In the genomic region with DNA sequence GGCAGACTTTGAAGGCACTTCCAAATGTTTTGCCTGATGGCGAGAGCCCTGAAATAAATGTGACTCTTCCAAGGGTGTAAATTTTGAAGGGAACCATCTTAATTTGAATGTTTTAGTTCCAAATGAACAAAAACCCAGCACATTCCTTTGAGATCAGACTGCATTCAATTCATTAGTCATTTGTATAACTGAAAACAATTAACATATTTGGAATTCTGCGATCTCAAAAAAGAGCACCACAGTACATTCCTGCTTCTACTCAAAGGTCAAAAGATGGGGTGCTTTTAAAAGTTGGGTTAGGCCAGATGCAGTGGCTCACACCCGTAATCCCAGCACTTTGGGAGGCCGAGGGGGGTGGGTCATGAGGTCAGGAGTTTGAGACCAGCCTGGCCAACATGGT, we compare ENCODE assay signal across 37 cellular contexts. TPM values are rescaled to one million over a fixed set of nuclear protein-coding genes. Genes with fewer than 3 reads are reported as not detected.
DNase-seq lines count a peak whose midpoint lies in the region; ATAC-seq and TF ChIP-seq lines count a peak whose summit lies in the region.
"Had no signal": no experiment of that assay in that cellular context is flagged by ENCODE, and none has a peak within 500 bp of the region (broad histone marks: within the 10 kb centered on the region; RNA-seq: fewer than 3 reads in every experiment).

No MANE protein-coding gene starts in this region.

- in situ Hi-C loops in GM23248 (cut with MboI): no loop called here

- ATAC-seq in HG03354 (IDR thresholded peaks at IDR 0.05; ENCODE audit: poor library complexity, severe bottlenecking, unreplicated experiment) (no peak), HG02588 (IDR thresholded peaks at IDR 0.05; ENCODE audit: unreplicated experiment) (no peak)
- ATAC-seq: A549; heart left ventricle; left ventricle myocardium superior; right cardiac atrium; stimulated activated naive CD8-positive, alpha-beta T cell treated with anti-CD3 and anti-CD28 coated beads, Interleukin-15, amount 100 ng/mL, for 72 hours had no signal

- CTCF ChIA-PET in activated naive CD4-positive, alpha-beta T cell treated with anti-CD3 and anti-CD28 coated beads for 36 hours (lab: Charles Lee): no interaction called here

- H3K4me1 Mint-ChIP-seq in activated naive CD4-positive, alpha-beta T cell treated with anti-CD3 and anti-CD28 coated beads for 36 hours (ENCODE audit: low read depth): no peaks in the 10 kb centered on the region
- H3K4me1 Mint-ChIP-seq: CD8-positive, alpha-beta memory T cell; neural progenitor cell; stimulated activated naive CD8-positive, alpha-beta T cell treated with anti-CD3 and anti-CD28 coated beads, Interleukin-15, amount 100 ng/mL, for 72 hours had no signal

- intact Hi-C loops in prostate gland (cut with DNase I): no loop called here
- intact Hi-C loops in activated naive CD4-positive, alpha-beta T cell treated with anti-CD3 and anti-CD28 coated beads for 36 hours (cut with micrococcal nuclease): no loop called here

- TF ChIP-seq CTCF in foreskin fibroblast (IDR thresholded peaks at IDR 0.05; ENCODE audit: low read depth, low read length): no peak
- TF ChIP-seq CTCF in prostate gland (IDR thresholded peaks at IDR 0.05): no peak

- no peak overlapping the region for H3K27ac Mint-ChIP-seq in activated naive CD4-positive, alpha-beta T cell treated with anti-CD3 and anti-CD28 coated beads for 36 hours
- H3K27ac Mint-ChIP-seq: activated CD4-positive, alpha-beta memory T cell treated with anti-CD3 and anti-CD28 coated beads for 36 hours; CD8-positive, alpha-beta memory T cell; neural progenitor cell; stimulated activated naive CD8-positive, alpha-beta T cell treated with anti-CD3 and anti-CD28 coated beads, Interleukin-15, amount 100 ng/mL, for 72 hours had no signal

- no peaks in the 10 kb centered on the region for H3K9me2 ChIP-seq in GM23248 (ENCODE audit: insufficient read depth)

- peak overlapping the region; percentile 62 for H3K27ac ChIP-seq in GM23248
- H3K27ac ChIP-seq in prostate gland: no peak overlapping the region
- H3K27ac ChIP-seq: A549, colonic mucosa, heart left ventricle, KMS-11, neural progenitor cell, parathyroid adenoma, spleen, thoracic aorta had no signal

- H3K79me2 ChIP-seq in GM23248 (ENCODE audit: insufficient read depth): no peaks in the 10 kb centered on the region
- H3K79me2 ChIP-seq: parathyroid adenoma had no signal

- no peaks in the 10 kb centered on the region for H3K9me3 ChIP-seq in GM23248 (ENCODE audit: low read depth)
- no peaks in the 10 kb centered on the region for H3K9me3 ChIP-seq in adipocyte (ENCODE audit: control insufficient read depth, low read length)
- no peaks in the 10 kb centered on the region for H3K9me3 ChIP-seq in prostate gland
- H3K9me3 ChIP-seq: A549, BE2C, colonic mucosa, heart left ventricle, spleen, thoracic aorta had no signal

- no peak overlapping the region; the same call in 1 of the 2 replicates for H3K9ac ChIP-seq in GM23248
- H3K9ac ChIP-seq in adipocyte (ENCODE audit: low read length): no peak overlapping the region
- H3K9ac ChIP-seq: KMS-11, neural progenitor cell, parathyroid adenoma had no signal

- no peaks in the 10 kb centered on the region for H3K36me3 Mint-ChIP-seq in activated naive CD4-positive, alpha-beta T cell treated with anti-CD3 and anti-CD28 coated beads for 36 hours (ENCODE audit: low read depth)
- H3K36me3 Mint-ChIP-seq: activated CD4-positive, alpha-beta memory T cell treated with anti-CD3 and anti-CD28 coated beads for 36 hours had no signal

- TF ChIP-seq POLR2A in prostate gland (IDR thresholded peaks at IDR 0.05): no peak

- H3K36me3 ChIP-seq in GM23248 (ENCODE audit: low read depth) (peaks cover 39% of the 10 kb centered on the region), adipocyte (ENCODE audit: control insufficient read depth, insufficient read depth, low read length, severe bottlenecking) (peaks cover 12% of the 10 kb centered on the region), prostate gland (no peaks in the 10 kb centered on the region)
- H3K36me3 ChIP-seq: colonic mucosa, thoracic aorta had no signal

- peaks cover 56% of the 10 kb centered on the region for H3K4me1 ChIP-seq in GM23248 (ENCODE audit: insufficient read depth)
- H3K4me1 ChIP-seq in adipocyte (ENCODE audit: control insufficient read depth, insufficient read depth, low read length): peaks cover 25% of the 10 kb centered on the region
- no peaks in the 10 kb centered on the region for H3K4me1 ChIP-seq in prostate gland (replicated peaks)
- H3K4me1 ChIP-seq: BE2C, colonic mucosa, neural progenitor cell, parathyroid adenoma, spleen had no signal

- no peaks in the 10 kb centered on the region for H4K20me1 ChIP-seq in GM23248 (ENCODE audit: insufficient read depth)

- 2 to 5% methylated on average over 4 of the region's 4 CpGs for WGBS in GM23248 (ENCODE audit: low coverage in 1 of 2, low lambda C conversion rate in 2 of 2, missing lambda C conversion rate in 2 of 2), 2 experiments
- WGBS in prostate gland: 95% methylated on average over 4 of the region's 4 CpGs

- no peaks in the 10 kb centered on the region for H3K9me3 Mint-ChIP-seq in activated naive CD4-positive, alpha-beta T cell treated with anti-CD3 and anti-CD28 coated beads for 36 hours
- H3K9me3 Mint-ChIP-seq: activated CD4-positive, alpha-beta memory T cell treated with anti-CD3 and anti-CD28 coated beads for 36 hours; CD8-positive, alpha-beta memory T cell; neural progenitor cell; stimulated activated naive CD8-positive, alpha-beta T cell treated with anti-CD3 and anti-CD28 coated beads, Interleukin-15, amount 100 ng/mL, for 72 hours had no signal

- peaks cover 66% of the 10 kb centered on the region for H3F3A ChIP-seq in GM23248 (ENCODE audit: insufficient read depth)

- DNase-seq in AG08396 (ENCODE audit: low spot score) (peak; percentile 44), GM23248 (peak; percentile 69), adipocyte (ENCODE audit: low read depth) (peak; percentile 56), foreskin fibroblast (peak; percentile 56 to 63), prostate gland (ENCODE audit: low spot score) (no peak)
- DNase-seq in activated naive CD4-positive, alpha-beta T cell treated with anti-CD3 and anti-CD28 coated beads for 36 hours: no peak
- DNase-seq: activated CD4-positive, alpha-beta memory T cell treated with anti-CD3 and anti-CD28 coated beads for 36 hours; activated CD4-positive, alpha-beta T cell treated with anti-CD3 and anti-CD28 coated beads for 1 hour; activated CD8-positive, alpha-beta memory T cell treated with anti-CD3 and anti-CD28 coated beads, Interleukin-2, amount 50 U/mL, for 48 hours; activated naive CD4-positive, alpha-beta T cell treated with anti-CD3 and anti-CD28 coated beads, Interleukin-2, amount 50 U/mL, for 16 hours; amniotic stem cell; BE2C; CD8-positive, alpha-beta memory T cell; colonic mucosa; DMS 273 treated with DMSO at 0.1 percent for 48 hours; effector CD8-positive, alpha-beta T cell; heart left ventricle; kidney; left ventricle myocardium superior; NCI-H1417; NCI-H2029 treated with DMSO at 0.1 percent for 48 hours; NCI-H526; OCI-M1; right cardiac atrium; spleen; stimulated activated CD4-positive, alpha-beta T cell treated with anti-CD3 and anti-CD28 coated beads, Interleukin-2, amount 100 ng/mL, for 24 hours; stimulated activated CD8-positive, alpha-beta memory T cell treated with anti-CD3 and anti-CD28 coated beads, Interleukin-4, amount 100 ng/mL, for 48 hours; stimulated activated naive CD8-positive, alpha-beta T cell treated with anti-CD3 and anti-CD28 coated beads, Interleukin-15, amount 100 ng/mL, for 72 hours; T-helper 2 cell had no signal

- no peaks in the 10 kb centered on the region for H3K27me3 Mint-ChIP-seq in activated naive CD4-positive, alpha-beta T cell treated with anti-CD3 and anti-CD28 coated beads for 36 hours (ENCODE audit: low read depth)
- H3K27me3 Mint-ChIP-seq: activated CD4-positive, alpha-beta memory T cell treated with anti-CD3 and anti-CD28 coated beads for 36 hours; stimulated activated naive CD8-positive, alpha-beta T cell treated with anti-CD3 and anti-CD28 coated beads, Interleukin-15, amount 100 ng/mL, for 72 hours had no signal

- H3K4me3 ChIP-seq in GM23248 (peak overlapping the region; percentile 31; the same call in 1 of the 2 replicates), adipocyte (ENCODE audit: low read length) (no peak overlapping the region), foreskin fibroblast (ENCODE audit: low read depth in 1 of 2, low read length in 2 of 2) (no peak overlapping the region), prostate gland (no peak overlapping the region)
- H3K4me3 ChIP-seq: A549, colonic mucosa, heart left ventricle, neural progenitor cell, spleen, thoracic aorta had no signal

- no peak overlapping the region for H3K4me3 Mint-ChIP-seq in activated naive CD4-positive, alpha-beta T cell treated with anti-CD3 and anti-CD28 coated beads for 36 hours
- H3K4me3 Mint-ChIP-seq: activated CD4-positive, alpha-beta memory T cell treated with anti-CD3 and anti-CD28 coated beads for 36 hours; CD8-positive, alpha-beta memory T cell; neural progenitor cell; stimulated activated naive CD8-positive, alpha-beta T cell treated with anti-CD3 and anti-CD28 coated beads, Interleukin-15, amount 100 ng/mL, for 72 hours had no signal

- H3K4me2 ChIP-seq in GM23248 (ENCODE audit: unreplicated experiment): peak overlapping the region; percentile 86
- H3K4me2 ChIP-seq: A549, KMS-11, neural progenitor cell had no signal

- no peaks in the 10 kb centered on the region for H3K27me3 ChIP-seq in GM23248 (replicated peaks; ENCODE audit: insufficient read depth)
- H3K27me3 ChIP-seq in adipocyte (replicated peaks; ENCODE audit: control insufficient read depth, insufficient read depth, low read length): no peaks in the 10 kb centered on the region
- no peaks in the 10 kb centered on the region for H3K27me3 ChIP-seq in prostate gland (replicated peaks; ENCODE audit: insufficient read depth)
- H3K27me3 ChIP-seq: BE2C, colonic mucosa, heart left ventricle, neural progenitor cell, spleen had no signal

- 0 out of 2 replicates have a peak overlapping the region, but pooled peaks have one; percentile 8 for H2AFZ ChIP-seq in GM23248
- H2AFZ ChIP-seq: neural progenitor cell, parathyroid adenoma had no signal

RNA-seq across cellular contexts. Expression of a gene that starts 38.2 kb away (rescaled TPM):
- not detected in 2 replicates for total RNA-seq in GM23248 (2014; rRNA removed; shearing (Covaris generic))
- 0.16 and 0.27 TPM in 2 replicates for polyA plus RNA-seq in GM23248 (2016; fragmentation: Nextera tagmentation; extraction: Ambion mirVana)
- total RNA-seq in prostate gland: 1 to 10 TPM in 1 of 2 donors, not detected in 1; 4.0 TPM
- total RNA-seq in activated naive CD4-positive, alpha-beta T cell treated with anti-CD3 and anti-CD28 coated beads for 36 hours: not detected
- total RNA-seq: activated CD4-positive, alpha-beta memory T cell treated with anti-CD3 and anti-CD28 coated beads for 36 hours; CD8-positive, alpha-beta memory T cell; kidney; left ventricle myocardium superior had no signal
- polyA plus RNA-seq: A549, urinary bladder had no signal

Comparison
In these comparisons a context has a peak if more than half of its experiments do, and no peak if none do; other contexts are left out.
1. DNase-seq: peak in AG08396 (single experiment), GM23248 (single experiment), adipocyte (single experiment) and foreskin fibroblast (2 of 2); none in prostate gland (single experiment) and activated naive CD4-positive, alpha-beta T cell treated with anti-CD3 and anti-CD28 coated beads for 36 hours (single experiment).